Comparison of ENCODE assay signal across 26 cellular contexts in the genomic region with DNA sequence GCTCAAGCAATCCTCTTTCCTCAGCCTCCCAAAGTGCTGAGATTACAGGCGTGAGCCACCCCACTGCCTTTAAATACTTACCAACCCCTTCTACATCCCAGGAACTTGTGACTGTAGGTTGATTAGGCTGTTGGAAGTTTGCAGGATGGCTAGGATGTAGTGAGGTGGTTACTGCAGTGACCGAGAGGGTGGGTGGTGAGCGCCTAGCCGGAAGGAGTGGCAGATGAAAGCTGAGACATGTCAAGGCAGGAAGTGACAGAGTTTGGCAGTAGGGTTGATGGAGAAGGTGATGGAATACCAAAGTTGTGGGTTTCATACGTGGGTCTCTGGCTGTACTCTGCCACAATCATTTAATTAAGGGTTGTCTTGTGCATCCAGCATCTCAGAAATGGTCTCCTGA. TPM values are rescaled to one million over a fixed set of nuclear protein-coding genes. Genes with fewer than 3 reads are reported as not detected.
"Had no signal": no experiment of that assay in that cellular context is flagged by ENCODE, and none has a peak within 500 bp of the region (broad histone marks: within the 10 kb centered on the region; RNA-seq: fewer than 3 reads in every experiment).

No MANE protein-coding gene starts in this region.

- H3K9me3 ChIP-seq: body of pancreas, right lobe of liver, stomach, suprapubic skin, transverse colon had no signal

- H3K4me3 ChIP-seq: body of pancreas, lung, right lobe of liver, stomach, suprapubic skin, transverse colon had no signal

- DNase-seq: activated CD4-positive, alpha-beta memory T cell treated with anti-CD3 and anti-CD28 coated beads, Interleukin-2, amount 10 ng/mL, durations not matched to agents 7 days and 5 days; activated CD4-positive, alpha-beta T cell treated with anti-CD3 and anti-CD28 coated beads, Interleukin-2, amount 10 ng/mL, durations not matched to agents 24 days and 14 days; activated effector memory CD4-positive, alpha-beta T cell treated with Interleukin-2 at 50 U/mL for 16 hours; activated naive CD4-positive, alpha-beta T cell treated with anti-CD3 and anti-CD28 coated beads for 36 hours; activated naive CD8-positive, alpha-beta T cell treated with anti-CD3 and anti-CD28 coated beads, Interleukin-2, amount 10 ng/mL, durations not matched to agents 7 days and 5 days; activated T-cell treated with anti-CD3 and anti-CD28 coated beads, Interleukin-2, amount 50 U/mL, for 72 hours; amygdala; body of pancreas; caudate nucleus; dermis blood vessel endothelial cell; effector memory CD4-positive, alpha-beta T cell; foreskin melanocyte; hippocampal formation; right lobe of liver; small intestine; stimulated activated CD4-positive, alpha-beta T cell treated with anti-CD3 and anti-CD28 coated beads, Interleukin-2, amount 100 ng/mL, for 24 hours; stomach; transverse colon had no signal

- H3K27ac ChIP-seq: body of pancreas, parathyroid adenoma, right lobe of liver, stomach, suprapubic skin, transverse colon had no signal

- H3K27me3 ChIP-seq: body of pancreas, right lobe of liver, suprapubic skin, transverse colon had no signal

- H3K4me1 ChIP-seq: right lobe of liver, suprapubic skin had no signal

- H3K36me3 ChIP-seq: right lobe of liver, stomach, suprapubic skin, transverse colon had no signal

- ATAC-seq: activated T-cell treated with anti-CD3 and anti-CD28 coated beads, Interleukin-2, amount 50 U/mL, for 72 hours; body of pancreas; esophagus mucosa; right lobe of liver; SK-N-SH treated with all-trans-retinoic acid at 6 μM for 48 hours; stimulated activated effector memory CD8-positive, alpha-beta T cell treated with anti-CD3 and anti-CD28 coated beads, Interleukin-12 subunit alpha, Interleukin-12 subunit beta, amount 100 ng/mL, for 72 hours had no signal

RNA-seq across cellular contexts. Expression of a gene that starts 13.5 kb away (rescaled TPM):
- total RNA-seq: dermis blood vessel endothelial cell, endothelial cell of umbilical vein, pulmonary artery endothelial cell had no signal
